ENCODE assay signal across 9 cellular contexts in the genomic region with DNA sequence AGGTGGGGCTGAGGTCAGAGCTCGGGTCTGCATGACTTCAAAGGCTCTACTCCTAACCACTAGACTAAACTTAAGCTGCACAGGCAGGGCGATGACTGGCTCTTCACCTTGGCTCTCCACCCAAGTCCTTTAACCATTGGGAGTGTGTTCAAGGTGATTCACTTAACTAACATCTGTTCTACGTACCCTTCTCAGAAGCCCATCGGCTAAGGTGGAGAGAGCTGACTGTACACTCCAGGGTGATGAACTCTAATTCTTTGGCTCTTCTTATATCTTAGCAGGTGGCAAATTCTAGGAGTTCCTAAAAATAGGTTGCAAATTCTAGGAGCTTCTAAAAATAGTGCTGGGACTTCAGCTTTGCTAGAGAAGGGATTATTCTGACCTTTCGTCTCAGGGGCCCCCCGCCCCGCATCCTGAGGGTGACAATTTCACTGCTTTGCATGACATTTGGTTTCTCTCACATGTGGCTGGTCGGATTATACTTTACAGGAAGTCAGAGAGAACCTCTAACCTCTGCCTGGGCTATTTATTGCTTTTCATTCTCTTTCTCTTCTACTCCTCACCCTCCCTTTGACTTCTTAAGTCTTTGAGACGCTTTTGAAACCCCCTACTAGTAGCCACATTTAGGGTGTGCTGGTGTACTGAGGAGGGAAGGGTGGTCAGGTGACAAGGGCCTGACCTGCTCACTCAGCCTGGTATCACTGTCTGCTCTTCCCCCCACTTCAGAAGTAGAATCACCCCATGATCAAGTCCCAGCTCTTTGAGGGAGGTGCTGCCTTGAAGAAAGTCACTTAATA. TPM values are rescaled to one million over a fixed set of nuclear protein-coding genes. Genes with fewer than 3 reads are reported as not detected.
DNase-seq lines count a peak whose midpoint lies in the region; ATAC-seq, FAIRE-seq and TF ChIP-seq lines count a peak whose summit lies in the region.
"Had no signal": no experiment of that assay in that cellular context is flagged by ENCODE, and none has a peak within 500 bp of the region (broad histone marks: within the 10 kb centered on the region; RNA-seq: fewer than 3 reads in every experiment).

No MANE protein-coding gene starts in this region.

- H3K23me2 ChIP-seq in H1 (ENCODE audit: low read depth, low read length) = no peaks in the 10 kb centered on the region

- POLR2A ChIA-PET in OCI-LY7 (lab: Charles Lee) (interaction anchor here (0.6 to 9.4 kb wide), 14 partner anchors 12 to 380 kb away, joined by 3 to 98 read pairs (median 4); no protein-coding TSS in a partner anchor), H1 (lab: Charles Lee; ENCODE audit: partially characterized antibody) (interaction anchor here (0.6 to 1.2 kb wide), 2 partner anchors 15 to 825 kb away, joined by 3 read pairs; no protein-coding TSS in a partner anchor), MCF 10A (lab: Yijun Ruan, JAX) (interaction anchor here (0.8 to 1.4 kb wide), 3 partner anchors 23 to 52 kb away, joined by 4 read pairs; no protein-coding TSS in a partner anchor)

- DNase-seq in OCI-LY7 (ENCODE audit: low spot score) = peak; percentile 73
- no peak for DNase-seq in H1 (ENCODE audit: low read depth in 1 of 2, low spot score in 2 of 2)
- DNase-seq in cerebellum (ENCODE audit: low spot score) = no peak
- DNase-seq in COR-L47 (lab: John Stamatoyannopoulos, UW) = no peak
- DNase-seq in trophoblast cell = no peak
- no peak for DNase-seq in MCF 10A (ENCODE audit: unreplicated experiment)

- no peaks in the 10 kb centered on the region for H3K9me2 ChIP-seq in OCI-LY7 (ENCODE audit: insufficient read depth, low read length)

- no peak overlapping the region for H2BK120ac ChIP-seq in H1 (replicated peaks; ENCODE audit: low read depth, low read length)
- H2BK120ac ChIP-seq in trophoblast cell (ENCODE audit: insufficient read depth, low read length, poor library complexity) = no peak overlapping the region

- H3K14ac ChIP-seq in H1 (ENCODE audit: insufficient read length) (no peak overlapping the region), trophoblast cell (ENCODE audit: low read length) (no peak overlapping the region)

- H3K9ac ChIP-seq in H1 (replicated peaks in 1 of 4; ENCODE audit: extremely low read depth in 1 of 4, low read depth in 3 of 4, low read length in 3 of 4) (no peak overlapping the region), trophoblast cell (ENCODE audit: low read length) (no peak overlapping the region)

- ATAC-seq in GM18505 (IDR thresholded peaks at IDR 0.05; ENCODE audit: unreplicated experiment) (peak; percentile 80), HG02588 (IDR thresholded peaks at IDR 0.05; ENCODE audit: unreplicated experiment) (peak; percentile 78)

- H3K23ac ChIP-seq in H1 (ENCODE audit: insufficient read length) (no peak overlapping the region), trophoblast cell (ENCODE audit: low read length) (no peak overlapping the region)

- peaks cover 0 to 1% (median 0%) of the 10 kb centered on the region in 4 experiments; a peak in 1 of 7 replicates for H3K27me3 ChIP-seq in H1 (replicated peaks in 1 of 4; ENCODE audit: control insufficient read depth in 3 of 4, extremely low read depth in 1 of 4, insufficient read depth in 3 of 4, low read length in 3 of 4)
- no peaks in the 10 kb centered on the region for H3K27me3 ChIP-seq in trophoblast cell (ENCODE audit: insufficient read depth, low read length)

- H3K4me3 ChIP-seq in OCI-LY7 (ENCODE audit: low read depth, low read length, poor library complexity, severe bottlenecking) (peak overlapping the region; percentile 11), H1 (ENCODE audit: extremely low read depth in 1 of 4, insufficient read depth in 2 of 4, low read depth in 3 of 4, low read length in 4 of 4) (no peak overlapping the region), trophoblast cell (ENCODE audit: low read depth, low read length) (no peak overlapping the region)

- H3K4ac ChIP-seq in H1 (replicated peaks; ENCODE audit: insufficient read length, low read depth, low read length) (no peak overlapping the region), trophoblast cell (ENCODE audit: low read depth, low read length) (no peak overlapping the region)

- no peak for TF ChIP-seq RAD21 in H1 (IDR thresholded peaks at IDR 0.05 in 1 of 2, conservative IDR thresholded peaks at IDR 0.05 in 1 of 2; ENCODE audit: low read depth in 2 of 2, low read length in 2 of 2)

- H3K79me1 ChIP-seq in H1 (ENCODE audit: low read depth, low read length) (no peaks in the 10 kb centered on the region), trophoblast cell (ENCODE audit: low read length) (no peaks in the 10 kb centered on the region)

- no peaks in the 10 kb centered on the region for H3K36me3 ChIP-seq in OCI-LY7 (ENCODE audit: insufficient read depth, low read length)
- no peaks in the 10 kb centered on the region for H3K36me3 ChIP-seq in H1 (ENCODE audit: control insufficient read depth in 2 of 4, insufficient read depth in 4 of 4, low read length in 3 of 4)
- H3K36me3 ChIP-seq in trophoblast cell (ENCODE audit: control insufficient read depth in 1 of 2, insufficient read depth in 2 of 2, low read length in 2 of 2) = no peaks in the 10 kb centered on the region

- H3K18ac ChIP-seq in H1 (ENCODE audit: extremely low read depth, low read length) = no peak overlapping the region
- H3K18ac ChIP-seq in trophoblast cell (ENCODE audit: low read length) = no peak overlapping the region

- H2BK12ac ChIP-seq in H1 (ENCODE audit: low read depth, low read length) = no peak overlapping the region
- H2BK12ac ChIP-seq in trophoblast cell (ENCODE audit: low read length) = no peak overlapping the region

- no peak overlapping the region for H3K56ac ChIP-seq in H1 (replicated peaks; ENCODE audit: insufficient read length, low read depth, low read length)

- no peaks in the 10 kb centered on the region for H3K79me2 ChIP-seq in OCI-LY7 (ENCODE audit: insufficient read depth, low read depth, low read length)
- H3K79me2 ChIP-seq in H1 (ENCODE audit: control insufficient read depth in 1 of 2, insufficient read depth in 2 of 2, low read length in 2 of 2) = no peaks in the 10 kb centered on the region
- H3K79me2 ChIP-seq in trophoblast cell (ENCODE audit: control insufficient read depth, insufficient read depth, low read length, poor library complexity) = no peaks in the 10 kb centered on the region

- 0 out of 2 replicates have a peak overlapping the region, but pooled peaks have one; percentile 35 for H2BK20ac ChIP-seq in H1 (ENCODE audit: low read length)

- H2AFZ ChIP-seq in OCI-LY7 (ENCODE audit: low read length) (peak overlapping the region; percentile 81), H1 (ENCODE audit: low read length) (no peak overlapping the region), trophoblast cell (ENCODE audit: insufficient read depth, low read length, poor library complexity) (no peak overlapping the region)

- no peak overlapping the region for H2BK5ac ChIP-seq in H1 (ENCODE audit: low read depth, low read length)
- no peak overlapping the region for H2BK5ac ChIP-seq in trophoblast cell (ENCODE audit: low read depth, low read length, poor library complexity)

- H3K36me3 Mint-ChIP-seq in MCF 10A (ENCODE audit: insufficient read depth, unreplicated experiment) = peaks cover 5% of the 10 kb centered on the region

- no peak overlapping the region for H2BK15ac ChIP-seq in H1 (ENCODE audit: low read length)

- H3K4me3 Mint-ChIP-seq in MCF 10A (ENCODE audit: unreplicated experiment) = no peak overlapping the region

- H3K27ac Mint-ChIP-seq in MCF 10A (ENCODE audit: low read depth, unreplicated experiment) = no peak overlapping the region

- H4K12ac ChIP-seq in trophoblast cell (ENCODE audit: low read depth, low read length) = no peak overlapping the region

- FAIRE-seq in H1 (lab: Jason Lieb, UNC) = no peak
- FAIRE-seq: colon had no signal

- 91% methylated on average over 9 of the region's 9 CpGs; no CpG with 5 or more reads in 1 of the 2 experiments for WGBS in H1 (ENCODE audit: extremely low coverage in 1 of 2, insufficient coverage in 1 of 2, insufficient read length in 1 of 2, insufficient replicate concordance in 2 of 2, low coverage in 1 of 2, low lambda C conversion rate in 2 of 2, missing lambda C conversion rate in 1 of 2), 2 experiments
- no CpG with 5 or more reads among the region's 9 CpGs for WGBS in trophoblast cell (ENCODE audit: extremely low coverage, insufficient coverage, insufficient read length)

- no peaks in the 10 kb centered on the region for H3K9me3 ChIP-seq in OCI-LY7 (ENCODE audit: low read length)
- H3K9me3 ChIP-seq in H1 (ENCODE audit: insufficient read depth in 2 of 2, low read depth in 1 of 2, low read length in 1 of 2) = no peaks in the 10 kb centered on the region
- no peaks in the 10 kb centered on the region for H3K9me3 ChIP-seq in trophoblast cell (ENCODE audit: insufficient read depth, low read depth, low read length)

- H4K20me1 ChIP-seq in OCI-LY7 (ENCODE audit: insufficient read depth, low read length) (no peaks in the 10 kb centered on the region), H1 (replicated peaks in 1 of 2; ENCODE audit: control insufficient read depth in 1 of 2, insufficient read depth in 2 of 2, low read length in 2 of 2) (no peaks in the 10 kb centered on the region)

- H3K4me2 ChIP-seq in OCI-LY7 (ENCODE audit: low read length) (peak overlapping the region; percentile 55), H1 (ENCODE audit: insufficient read depth in 1 of 2, low read depth in 2 of 2, low read length in 2 of 2) (no peak overlapping the region), trophoblast cell (ENCODE audit: low read length) (no peak overlapping the region)

- peaks cover 51% of the 10 kb centered on the region for H3K4me1 ChIP-seq in OCI-LY7 (ENCODE audit: insufficient read depth, low read length, poor library complexity, severe bottlenecking)
- peaks cover 0 to 8% (median 7%) of the 10 kb centered on the region in 4 experiments; a peak in 4 of 7 replicates for H3K4me1 ChIP-seq in H1 (replicated peaks in 1 of 4; ENCODE audit: control insufficient read depth in 3 of 4, insufficient read depth in 4 of 4, low read length in 3 of 4)
- peaks cover 0 to 2% of the 10 kb centered on the region in 2 experiments for H3K4me1 ChIP-seq in trophoblast cell (ENCODE audit: control insufficient read depth in 1 of 2, insufficient read depth in 2 of 2, low read length in 2 of 2)

- TF ChIP-seq CTCF in OCI-LY7 (conservative IDR thresholded peaks at IDR 0.05; ENCODE audit: low read length) (no peak), H1 (IDR thresholded peaks at IDR 0.05; ENCODE audit: control extremely low read depth in 1 of 3, insufficient read depth in 1 of 3, low read depth in 1 of 3, low read length in 3 of 3) (no peak), MCF 10A (IDR thresholded peaks at IDR 0.05; ENCODE audit: unreplicated experiment) (no peak)

- H3K27ac ChIP-seq in OCI-LY7 (ENCODE audit: low read depth, low read length, poor library complexity, severe bottlenecking) (peak overlapping the region; percentile 85), H1 (ENCODE audit: low read depth, low read length) (no peak overlapping the region), trophoblast cell (ENCODE audit: low read depth, low read length) (no peak overlapping the region)

- H4K8ac ChIP-seq in H1 (ENCODE audit: extremely low read depth, insufficient read depth, low read length) (no peak overlapping the region), trophoblast cell (ENCODE audit: low read depth, low read length) (no peak overlapping the region)

- intact Hi-C loops in OCI-LY7 (cut with micrococcal nuclease; ENCODE audit: unreplicated experiment) = loop anchor here (1.0 kb wide), 1 partner anchor 82 kb away; no protein-coding TSS in a partner anchor
- intact Hi-C loops in MCF 10A (cut with micrococcal nuclease) = no loop called here

- no peak for TF ChIP-seq EP300 in H1 (IDR thresholded peaks at IDR 0.05; ENCODE audit: borderline replicate concordance in 1 of 2, low read depth in 2 of 2, low read length in 2 of 2)

- peaks cover 14% of the 10 kb centered on the region for H3K4me1 Mint-ChIP-seq in MCF 10A (ENCODE audit: insufficient read depth, unreplicated experiment)

- H3K27me3 Mint-ChIP-seq in MCF 10A (ENCODE audit: insufficient read depth, unreplicated experiment) = no peaks in the 10 kb centered on the region

- H2AK5ac ChIP-seq in H1 (ENCODE audit: low read depth, low read length) = no peak overlapping the region
- no peak overlapping the region for H2AK5ac ChIP-seq in trophoblast cell (ENCODE audit: low read length)

- H4K91ac ChIP-seq in H1 (replicated peaks; ENCODE audit: insufficient read length, low read length) (no peak overlapping the region), trophoblast cell (ENCODE audit: low read depth, low read length) (no peak overlapping the region)

- H3K9me3 Mint-ChIP-seq in MCF 10A (ENCODE audit: unreplicated experiment) = no peaks in the 10 kb centered on the region

- H4K5ac ChIP-seq in H1 (ENCODE audit: insufficient read length, low read depth, low read length) = no peak overlapping the region

- no TSS peak for BruUV-seq in OCI-LY7 (replicated peaks; lab: Mats Ljungman, UMichigan)
- BruUV-seq in MCF 10A (replicated peaks; lab: Mats Ljungman, UMichigan) = no TSS peak

- CTCF ChIA-PET in OCI-LY7 (lab: Charles Lee; ENCODE audit: unreplicated experiment) = interaction anchor here (0.6 to 2.3 kb wide), 4 partner anchors 49 to 82 kb away, joined by 3 to 7 read pairs (median 4); no protein-coding TSS in a partner anchor
- CTCF ChIA-PET in H1 (lab: Charles Lee; ENCODE audit: partially characterized antibody) = interaction anchor here (0.6 to 3.8 kb wide), 22 partner anchors 11 to 657 kb away, joined by 3 to 40 read pairs (median 5); a partner anchor contains a TSS
- CTCF ChIA-PET in MCF 10A (lab: Yijun Ruan, JAX) = interaction anchor here (0.9 to 1.0 kb wide), 2 partner anchors 9 to 12 kb away, joined by 3 to 4 read pairs; no protein-coding TSS in a partner anchor

- no peak for TF ChIP-seq POLR2A in GM18505 (IDR thresholded peaks at IDR 0.05; ENCODE audit: borderline replicate concordance, extremely low read depth, insufficient read depth, insufficient read length)
- TF ChIP-seq POLR2A in H1 (IDR thresholded peaks at IDR 0.05; ENCODE audit: control extremely low read depth in 1 of 2, low read depth in 2 of 2, low read length in 2 of 2) = no peak

RNA-seq across cellular contexts. Expression of a gene that starts 55.5 kb away (rescaled TPM):
- total RNA-seq in OCI-LY7 (2014; rRNA removed; shearing (Covaris generic)) = 1.5 and 2.2 TPM in 2 replicates
- 1.9 and 3.3 TPM in 2 replicates for total RNA-seq in OCI-LY7 (2022)
- total RNA-seq in H1 (2021; fragmentation: NEBNext Ultra II Directional; extraction: Animal tissue kit (Norgen Biotek cat#: 25700)) = 0.74 and 1.1 TPM in 2 replicates
- 0.17 and 0.21 TPM in 2 replicates for polyA plus RNA-seq in H1 (2011; rRNA removed)
- 0.10 TPM for polyA plus RNA-seq in H1 (2011; cell fraction: cytosol; rRNA removed)
- 0.31 TPM for polyA plus RNA-seq in H1 (2011; cell fraction: nucleus; rRNA removed)
- 0.29 to 0.72 TPM (median 0.37 TPM) in 4 replicates for polyA plus RNA-seq in H1 (2012, experiment 1 of 2)
- polyA plus RNA-seq in H1 (2012, experiment 2 of 2) = 0.35 TPM
- polyA plus RNA-seq in H1 (2013, experiment 1 of 2) = 0.45 TPM
- 0.39 TPM for polyA plus RNA-seq in H1 (2013, experiment 2 of 2)
- polyA minus RNA-seq in H1 (2011; rRNA and poly(A)+ RNA removed) = 0.35 and 2.6 TPM in 2 replicates
- not detected for polyA minus RNA-seq in H1 (2011; cell fraction: cytosol; rRNA and poly(A)+ RNA removed)
- 0.40 TPM for polyA minus RNA-seq in H1 (2011; cell fraction: nucleus; rRNA and poly(A)+ RNA removed)
- total RNA-seq in cerebellum = 0.45 TPM
- polyA plus RNA-seq in trophoblast cell (2013) = 0.94 and 1.1 TPM in 2 replicates
- total RNA-seq in MCF 10A (2022) = 12.6 and 13.1 TPM in 2 replicates
